In genomic region chr22:41776381-41776780, GRCh38 we compare ENCODE assay signal across 28 cellular contexts.
"Had no signal": no experiment of that assay in that cellular context is flagged by ENCODE, and none has a peak within 500 bp of the region (broad histone marks: within the 10 kb centered on the region; RNA-seq: fewer than 3 reads in every experiment).

No MANE protein-coding gene starts in this region.

- H3K36me3 ChIP-seq: brain microvascular endothelial cell, cardiac muscle cell, Peyer's patch had no signal

- H3K36me3 Mint-ChIP-seq: activated naive CD4-positive, alpha-beta T cell treated with anti-CD3 and anti-CD28 coated beads, Interleukin-2, amount 50 U/mL, for 24 hours; WTC11 had no signal

- H3K27ac ChIP-seq: brain microvascular endothelial cell, cardiac muscle cell, Peyer's patch had no signal

- ATAC-seq: activated CD8-positive, alpha-beta T cell treated with anti-CD3 and anti-CD28 coated beads, Interleukin-2, amount 10 ng/mL, durations not matched to agents 7 days and 5 days; T-helper 17 cell; WTC11 had no signal

- H3K27me3 ChIP-seq: brain microvascular endothelial cell, cardiac muscle cell, Peyer's patch had no signal

- H3K4me3 Mint-ChIP-seq: activated CD8-positive, alpha-beta T cell treated with anti-CD3 and anti-CD28 coated beads, Interleukin-2, amount 10 ng/mL, durations not matched to agents 7 days and 5 days; activated naive CD4-positive, alpha-beta T cell treated with anti-CD3 and anti-CD28 coated beads, Interleukin-2, amount 50 U/mL, for 24 hours; T-helper 17 cell; WTC11 had no signal

- H3K9me3 Mint-ChIP-seq: activated naive CD4-positive, alpha-beta T cell treated with anti-CD3 and anti-CD28 coated beads, Interleukin-2, amount 50 U/mL, for 24 hours; WTC11 had no signal

- DNase-seq: activated CD4-positive, alpha-beta T cell treated with anti-CD3 and anti-CD28 coated beads for 48 hours; activated CD4-positive, alpha-beta T cell treated with anti-CD3 and anti-CD28 coated beads, Interleukin-2, amount 50 U/mL, for 4 hours; activated CD4-positive, CD25-positive, alpha-beta regulatory T cell treated with anti-CD3 and anti-CD28 coated beads, Interleukin-2, amount 50 U/mL, for 72 hours; activated CD8-positive, alpha-beta memory T cell treated with anti-CD3 and anti-CD28 coated beads, Interleukin-2, amount 50 U/mL, for 48 hours; activated CD8-positive, alpha-beta T cell treated with anti-CD3 and anti-CD28 coated beads, Interleukin-2, amount 10 ng/mL, durations not matched to agents 7 days and 5 days; activated effector memory CD4-positive, alpha-beta T cell treated with Interleukin-2 at 50 U/mL for 16 hours; activated naive CD4-positive, alpha-beta T cell; activated T-cell treated with anti-CD3 and anti-CD28 coated beads, Interleukin-2, amount 50 U/mL, for 1 hour; amniotic stem cell; brain microvascular endothelial cell; cerebellar nuclear complex; KG1; NCI-H1092 treated with DMSO at 0.1 percent for 48 hours; NCI-H1417 treated with DMSO at 0.1 percent for 48 hours; NCI-H1694 treated with DMSO at 0.1 percent for 48 hours; NCI-H2029 treated with DMSO at 0.1 percent for 48 hours; NCI-H345; NCI-H510A; NCI-H526 treated with DMSO at 0.1 percent for 48 hours; NCI-H82; OCI-M1; Peyer's patch; SHP77 treated with DMSO at 0.1 percent for 48 hours; T-helper 17 cell; T-helper 9 cell had no signal

- H3K27ac Mint-ChIP-seq: activated CD8-positive, alpha-beta T cell treated with anti-CD3 and anti-CD28 coated beads, Interleukin-2, amount 10 ng/mL, durations not matched to agents 7 days and 5 days; activated naive CD4-positive, alpha-beta T cell treated with anti-CD3 and anti-CD28 coated beads, Interleukin-2, amount 50 U/mL, for 24 hours; T-helper 17 cell; WTC11 had no signal

- H3K9me3 ChIP-seq: Peyer's patch had no signal

- H3K4me3 ChIP-seq: cardiac muscle cell, Peyer's patch had no signal

- H3K27me3 Mint-ChIP-seq: activated naive CD4-positive, alpha-beta T cell treated with anti-CD3 and anti-CD28 coated beads, Interleukin-2, amount 50 U/mL, for 24 hours; T-helper 17 cell had no signal
